17 cellular contexts compared by ENCODE assay signal in the genomic region with DNA sequence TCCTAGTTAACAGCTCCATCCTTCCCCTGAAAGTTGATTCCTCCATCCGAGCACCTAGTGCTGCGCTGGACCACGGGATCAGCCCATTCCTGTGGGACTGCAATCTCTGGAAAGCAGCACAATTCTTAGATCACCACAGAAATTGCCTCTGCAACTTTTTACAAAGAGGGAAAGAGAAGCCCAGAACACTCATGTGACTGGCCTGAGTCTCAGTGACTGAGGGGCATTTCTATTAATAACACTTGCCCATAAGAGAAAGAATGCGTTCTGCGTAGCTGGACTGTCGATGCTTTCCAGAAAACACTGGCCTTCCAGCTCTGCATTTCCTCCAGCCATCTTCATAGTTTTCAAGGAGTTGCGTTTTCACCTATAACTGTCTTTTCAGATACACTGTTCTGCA. TPM values are rescaled to one million over a fixed set of nuclear protein-coding genes. Genes with fewer than 3 reads are reported as not detected.
DNase-seq lines count a peak whose midpoint lies in the region; ATAC-seq and TF ChIP-seq lines count a peak whose summit lies in the region.
"Had no signal": no experiment of that assay in that cellular context is flagged by ENCODE, and none has a peak within 500 bp of the region (broad histone marks: within the 10 kb centered on the region; RNA-seq: fewer than 3 reads in every experiment).

No MANE protein-coding gene starts in this region.

- H2BK15ac ChIP-seq in mesenchymal stem cell (ENCODE audit: low read depth, poor library complexity, severe bottlenecking), result no peak overlapping the region

- CTCF ChIA-PET in WTC11 (lab: Charles Lee), result interaction anchor here (1.9 kb wide), 1 partner anchor 17 kb away, joined by 13 read pairs; no protein-coding TSS in a partner anchor

- H3K4me3 Mint-ChIP-seq in WTC11, result peak overlapping the region; percentile 16

- no peak overlapping the region for H3K18ac ChIP-seq in mesenchymal stem cell (ENCODE audit: low read depth in 1 of 2, low read length in 2 of 2)

- H3K9ac ChIP-seq in mesenchymal stem cell (ENCODE audit: low read length), result peak overlapping the region; percentile 42

- TF ChIP-seq POLR2A in gastroesophageal sphincter (IDR thresholded peaks at IDR 0.05), result no peak

- H3K14ac ChIP-seq in mesenchymal stem cell (ENCODE audit: low read length in 2 of 2), result no peak overlapping the region

- no peak for ATAC-seq in WTC11
- ATAC-seq in gastroesophageal sphincter, result peak; percentile 75
- ATAC-seq: sciatic nerve had no signal

- H3K27me3 ChIP-seq in gastroesophageal sphincter (no peaks in the 10 kb centered on the region), mesenchymal stem cell (ENCODE audit: control insufficient read depth in 1 of 2, insufficient read depth in 1 of 2, low read length in 2 of 2) (no peaks in the 10 kb centered on the region)

- DNase-seq in WTC11 (ENCODE audit: low spot score), result no peak
- DNase-seq in mesenchymal stem cell, result no peak
- DNase-seq in substantia nigra (lab: John Stamatoyannopoulos, UW), result peak in 8 of 49 donors; percentile 14 to 35 (median 21)
- no peak for DNase-seq in NCI-H1694 (lab: John Stamatoyannopoulos, UW)
- no peak for DNase-seq in T-helper 1 cell
- no peak for DNase-seq in MV-4-11 (lab: John Stamatoyannopoulos, UW)
- no peak for DNase-seq in NCI-H1417 treated with DMSO at 0.1 percent for 48 hours (lab: John Stamatoyannopoulos, UW)
- DNase-seq: Calu3; mammary epithelial cell; NCI-H1436 treated with DMSO at 0.1 percent for 48 hours; NCI-H2227 treated with DMSO at 0.1 percent for 48 hours; SHP77 treated with DMSO at 0.1 percent for 48 hours; stimulated activated CD4-positive, alpha-beta T cell treated with anti-CD3 and anti-CD28 coated beads, Interleukin-2, amount 100 ng/mL, for 48 hours had no signal

- peaks cover 68% of the 10 kb centered on the region for H3K4me1 Mint-ChIP-seq in WTC11

- H3K9me3 Mint-ChIP-seq in WTC11, result no peaks in the 10 kb centered on the region

- no peak overlapping the region for H2BK12ac ChIP-seq in mesenchymal stem cell (ENCODE audit: low read length in 2 of 2)

- H3K27ac ChIP-seq in gastroesophageal sphincter, result peak overlapping the region; percentile 26 to 78 (median 76)
- H3K27ac ChIP-seq in mesenchymal stem cell (ENCODE audit: low read length, poor library complexity, severe bottlenecking), result no peak overlapping the region
- H3K27ac ChIP-seq in substantia nigra (ENCODE audit: low read depth, low read length, poor library complexity, severe bottlenecking), result peak overlapping the region; percentile 27

- POLR2A ChIA-PET in WTC11 (lab: Charles Lee), result no interaction called here

- H3K27me3 Mint-ChIP-seq in WTC11 (ENCODE audit: low read depth), result no peaks in the 10 kb centered on the region

- no peak for TF ChIP-seq EP300 in gastroesophageal sphincter (IDR thresholded peaks at IDR 0.05)

- no peak overlapping the region for H2BK120ac ChIP-seq in mesenchymal stem cell (ENCODE audit: low read depth, low read length)

- no peaks in the 10 kb centered on the region for H3K36me3 Mint-ChIP-seq in WTC11

- H3K23ac ChIP-seq in mesenchymal stem cell (ENCODE audit: low read length in 2 of 2), result no peak overlapping the region

- peak overlapping the region; percentile 67 for H3K27ac Mint-ChIP-seq in WTC11

- H2AK5ac ChIP-seq in mesenchymal stem cell (ENCODE audit: low read length, severe bottlenecking), result no peak overlapping the region

- H3K4me2 ChIP-seq in mesenchymal stem cell (ENCODE audit: low read length, poor library complexity, severe bottlenecking), result no peak overlapping the region

- WGBS in gastroesophageal sphincter (ENCODE audit: low coverage in 1 of 2), 2 donors, result 32 to 49% methylated on average over 4 to 7 of the region's 7 CpGs
- 90% methylated on average over 7 of the region's 7 CpGs for WGBS in mesenchymal stem cell

- H3K36me3 ChIP-seq in gastroesophageal sphincter, result peaks cover 0 to 53% of the 10 kb centered on the region in 2 donors
- peaks cover 0 to 3% of the 10 kb centered on the region in 2 experiments for H3K36me3 ChIP-seq in mesenchymal stem cell (ENCODE audit: control insufficient read depth in 1 of 2, insufficient read depth in 2 of 2, low read depth in 1 of 2, low read length in 2 of 2)

- H3K4ac ChIP-seq in mesenchymal stem cell (ENCODE audit: low read depth in 1 of 2, low read length in 2 of 2), result no peak overlapping the region

- TF ChIP-seq CTCF in WTC11 (IDR thresholded peaks at IDR 0.05), result no peak
- TF ChIP-seq CTCF in gastroesophageal sphincter (IDR thresholded peaks at IDR 0.05), result no peak

- H3K4me3 ChIP-seq in gastroesophageal sphincter (no peak overlapping the region), mesenchymal stem cell (ENCODE audit: insufficient read depth in 1 of 2, low read depth in 1 of 2, low read length in 2 of 2) (no peak overlapping the region)

- H3K4me1 ChIP-seq in gastroesophageal sphincter, result peaks cover 0 to 26% (median 5%) of the 10 kb centered on the region in 3 donors
- peaks cover 2% of the 10 kb centered on the region for H3K4me1 ChIP-seq in mesenchymal stem cell (ENCODE audit: control insufficient read depth, insufficient read depth, low read depth, low read length)

- H2AFZ ChIP-seq in mesenchymal stem cell (ENCODE audit: low read depth, low read length), result no peak overlapping the region

- H4K91ac ChIP-seq in mesenchymal stem cell (ENCODE audit: low read length), result no peak overlapping the region

- H3K79me1 ChIP-seq in mesenchymal stem cell (replicated peaks; ENCODE audit: low read length, poor library complexity, severe bottlenecking), result no peaks in the 10 kb centered on the region

- H3K9me3 ChIP-seq in gastroesophageal sphincter (no peaks in the 10 kb centered on the region), mesenchymal stem cell (ENCODE audit: control insufficient read depth, low read length) (no peaks in the 10 kb centered on the region)

- no peak overlapping the region for H4K8ac ChIP-seq in mesenchymal stem cell (ENCODE audit: low read length)

- no peak overlapping the region for H2BK5ac ChIP-seq in mesenchymal stem cell (ENCODE audit: low read depth, low read length, poor library complexity, severe bottlenecking)

TF ChIP-seq in WTC11, 78 proteins besides CTCF, POLR2A, EP300 and RAD21:
- TF ChIP-seq, protein P1, sequence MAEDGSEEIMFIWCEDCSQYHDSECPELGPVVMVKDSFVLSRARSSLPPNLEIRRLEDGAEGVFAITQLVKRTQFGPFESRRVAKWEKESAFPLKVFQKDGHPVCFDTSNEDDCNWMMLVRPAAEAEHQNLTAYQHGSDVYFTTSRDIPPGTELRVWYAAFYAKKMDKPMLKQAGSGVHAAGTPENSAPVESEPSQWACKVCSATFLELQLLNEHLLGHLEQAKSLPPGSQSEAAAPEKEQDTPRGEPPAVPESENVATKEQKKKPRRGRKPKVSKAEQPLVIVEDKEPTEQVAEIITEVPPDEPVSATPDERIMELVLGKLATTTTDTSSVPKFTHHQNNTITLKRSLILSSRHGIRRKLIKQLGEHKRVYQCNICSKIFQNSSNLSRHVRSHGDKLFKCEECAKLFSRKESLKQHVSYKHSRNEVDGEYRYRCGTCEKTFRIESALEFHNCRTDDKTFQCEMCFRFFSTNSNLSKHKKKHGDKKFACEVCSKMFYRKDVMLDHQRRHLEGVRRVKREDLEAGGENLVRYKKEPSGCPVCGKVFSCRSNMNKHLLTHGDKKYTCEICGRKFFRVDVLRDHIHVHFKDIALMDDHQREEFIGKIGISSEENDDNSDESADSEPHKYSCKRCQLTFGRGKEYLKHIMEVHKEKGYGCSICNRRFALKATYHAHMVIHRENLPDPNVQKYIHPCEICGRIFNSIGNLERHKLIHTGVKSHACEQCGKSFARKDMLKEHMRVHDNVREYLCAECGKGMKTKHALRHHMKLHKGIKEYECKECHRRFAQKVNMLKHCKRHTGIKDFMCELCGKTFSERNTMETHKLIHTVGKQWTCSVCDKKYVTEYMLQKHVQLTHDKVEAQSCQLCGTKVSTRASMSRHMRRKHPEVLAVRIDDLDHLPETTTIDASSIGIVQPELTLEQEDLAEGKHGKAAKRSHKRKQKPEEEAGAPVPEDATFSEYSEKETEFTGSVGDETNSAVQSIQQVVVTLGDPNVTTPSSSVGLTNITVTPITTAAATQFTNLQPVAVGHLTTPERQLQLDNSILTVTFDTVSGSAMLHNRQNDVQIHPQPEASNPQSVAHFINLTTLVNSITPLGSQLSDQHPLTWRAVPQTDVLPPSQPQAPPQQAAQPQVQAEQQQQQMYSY (CRISPR knock-in tag; IDR thresholded peaks at IDR 0.05), result no peak
- TF ChIP-seq ZNF396 (CRISPR knock-in tag; IDR thresholded peaks at IDR 0.05; ENCODE audit: borderline replicate concordance) (no peak), NFATC4 (CRISPR knock-in tag; IDR thresholded peaks at IDR 0.05) (no peak), TP53 (CRISPR knock-in tag; IDR thresholded peaks at IDR 0.05) (no peak), CREM (CRISPR knock-in tag; IDR thresholded peaks at IDR 0.05) (no peak)
- TF ChIP-seq, protein P2, sequence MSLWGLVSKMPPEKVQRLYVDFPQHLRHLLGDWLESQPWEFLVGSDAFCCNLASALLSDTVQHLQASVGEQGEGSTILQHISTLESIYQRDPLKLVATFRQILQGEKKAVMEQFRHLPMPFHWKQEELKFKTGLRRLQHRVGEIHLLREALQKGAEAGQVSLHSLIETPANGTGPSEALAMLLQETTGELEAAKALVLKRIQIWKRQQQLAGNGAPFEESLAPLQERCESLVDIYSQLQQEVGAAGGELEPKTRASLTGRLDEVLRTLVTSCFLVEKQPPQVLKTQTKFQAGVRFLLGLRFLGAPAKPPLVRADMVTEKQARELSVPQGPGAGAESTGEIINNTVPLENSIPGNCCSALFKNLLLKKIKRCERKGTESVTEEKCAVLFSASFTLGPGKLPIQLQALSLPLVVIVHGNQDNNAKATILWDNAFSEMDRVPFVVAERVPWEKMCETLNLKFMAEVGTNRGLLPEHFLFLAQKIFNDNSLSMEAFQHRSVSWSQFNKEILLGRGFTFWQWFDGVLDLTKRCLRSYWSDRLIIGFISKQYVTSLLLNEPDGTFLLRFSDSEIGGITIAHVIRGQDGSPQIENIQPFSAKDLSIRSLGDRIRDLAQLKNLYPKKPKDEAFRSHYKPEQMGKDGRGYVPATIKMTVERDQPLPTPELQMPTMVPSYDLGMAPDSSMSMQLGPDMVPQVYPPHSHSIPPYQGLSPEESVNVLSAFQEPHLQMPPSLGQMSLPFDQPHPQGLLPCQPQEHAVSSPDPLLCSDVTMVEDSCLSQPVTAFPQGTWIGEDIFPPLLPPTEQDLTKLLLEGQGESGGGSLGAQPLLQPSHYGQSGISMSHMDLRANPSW (CRISPR knock-in tag; conservative IDR thresholded peaks at IDR 0.05; ENCODE audit: low read depth), result no peak

RNA-seq across cellular contexts. Expression of gene MPC1, which starts 18.3 kb away (rescaled TPM):
- total RNA-seq in WTC11 (2021), result 8.7 to 10.7 TPM (median 9.6 TPM) in 3 replicates
- total RNA-seq in gastroesophageal sphincter, result 10 to 100 TPM; 57.9 to 93.2 (median 72.8) TPM
- 37.8 TPM for polyA plus RNA-seq in mesenchymal stem cell (2013, experiment 1 of 2)
- polyA plus RNA-seq in mesenchymal stem cell (2013, experiment 2 of 2), result 40.1 TPM

RNA-seq across cellular contexts. Expression of gene SFT2D1, which starts 22.1 kb away (rescaled TPM):
- total RNA-seq in WTC11 (2021), result 48.0 to 53.1 TPM (median 49.4 TPM) in 3 replicates
- total RNA-seq in gastroesophageal sphincter, result 10 to 100 TPM; 21.4 to 32.2 (median 26.1) TPM
- polyA plus RNA-seq in mesenchymal stem cell (2013, experiment 1 of 2), result 57.5 TPM
- 62.7 TPM for polyA plus RNA-seq in mesenchymal stem cell (2013, experiment 2 of 2)

RNA-seq across cellular contexts. Expression of gene PRR18, which starts 56.3 kb away (rescaled TPM):
- total RNA-seq in WTC11 (2021) (0.16 to 0.52 TPM (median 0.39 TPM) in 3 replicates), gastroesophageal sphincter (not detected)
- polyA plus RNA-seq in mesenchymal stem cell (2013, experiment 1 of 2), result not detected
- not detected for polyA plus RNA-seq in mesenchymal stem cell (2013, experiment 2 of 2)
- total RNA-seq: fibroblast of lung, G401, sciatic nerve had no signal
- polyA plus RNA-seq: fibroblast of lung had no signal
